Comparison of ENCODE assay signal across 2 cellular contexts in the genomic region with DNA sequence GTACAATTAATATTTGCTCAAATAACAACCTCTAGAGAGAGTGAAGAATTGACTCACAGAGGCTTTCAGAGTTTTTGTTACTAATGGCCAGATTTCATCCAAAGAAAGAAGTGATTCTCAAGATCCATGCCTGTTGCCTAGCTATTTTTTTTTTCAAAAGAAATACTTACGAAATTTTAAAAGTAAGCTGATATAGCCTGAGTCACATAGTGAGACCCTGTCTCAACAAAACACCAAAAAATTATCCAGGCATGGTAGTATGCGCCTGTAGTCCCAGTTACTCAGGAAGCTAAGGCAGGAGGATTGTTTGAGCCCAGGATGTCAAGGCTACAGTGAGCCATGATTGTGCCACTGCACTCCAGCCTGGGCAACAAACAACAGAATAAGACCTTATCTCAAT.
TF ChIP-seq lines count a peak whose summit lies in the region.

No MANE protein-coding gene starts in this region.

TF ChIP-seq in SK-N-SH, 30 proteins besides CTCF, POLR2A, EP300 and RAD21 (continued from another document):
- TF ChIP-seq PBX3 (IDR thresholded peaks at IDR 0.05) (no peak), JUND (IDR thresholded peaks at IDR 0.05) (no peak), POLR2AphosphoS5 (IDR thresholded peaks at IDR 0.05; ENCODE audit: low read depth, low read length) (no peak), MEF2A (IDR thresholded peaks at IDR 0.05; ENCODE audit: borderline replicate concordance, low read depth) (no peak), ELF1 (IDR thresholded peaks at IDR 0.05) (no peak), ZBTB33 (IDR thresholded peaks at IDR 0.05; ENCODE audit: borderline replicate concordance, low read depth) (no peak)
- TF ChIP-seq, protein P1, sequence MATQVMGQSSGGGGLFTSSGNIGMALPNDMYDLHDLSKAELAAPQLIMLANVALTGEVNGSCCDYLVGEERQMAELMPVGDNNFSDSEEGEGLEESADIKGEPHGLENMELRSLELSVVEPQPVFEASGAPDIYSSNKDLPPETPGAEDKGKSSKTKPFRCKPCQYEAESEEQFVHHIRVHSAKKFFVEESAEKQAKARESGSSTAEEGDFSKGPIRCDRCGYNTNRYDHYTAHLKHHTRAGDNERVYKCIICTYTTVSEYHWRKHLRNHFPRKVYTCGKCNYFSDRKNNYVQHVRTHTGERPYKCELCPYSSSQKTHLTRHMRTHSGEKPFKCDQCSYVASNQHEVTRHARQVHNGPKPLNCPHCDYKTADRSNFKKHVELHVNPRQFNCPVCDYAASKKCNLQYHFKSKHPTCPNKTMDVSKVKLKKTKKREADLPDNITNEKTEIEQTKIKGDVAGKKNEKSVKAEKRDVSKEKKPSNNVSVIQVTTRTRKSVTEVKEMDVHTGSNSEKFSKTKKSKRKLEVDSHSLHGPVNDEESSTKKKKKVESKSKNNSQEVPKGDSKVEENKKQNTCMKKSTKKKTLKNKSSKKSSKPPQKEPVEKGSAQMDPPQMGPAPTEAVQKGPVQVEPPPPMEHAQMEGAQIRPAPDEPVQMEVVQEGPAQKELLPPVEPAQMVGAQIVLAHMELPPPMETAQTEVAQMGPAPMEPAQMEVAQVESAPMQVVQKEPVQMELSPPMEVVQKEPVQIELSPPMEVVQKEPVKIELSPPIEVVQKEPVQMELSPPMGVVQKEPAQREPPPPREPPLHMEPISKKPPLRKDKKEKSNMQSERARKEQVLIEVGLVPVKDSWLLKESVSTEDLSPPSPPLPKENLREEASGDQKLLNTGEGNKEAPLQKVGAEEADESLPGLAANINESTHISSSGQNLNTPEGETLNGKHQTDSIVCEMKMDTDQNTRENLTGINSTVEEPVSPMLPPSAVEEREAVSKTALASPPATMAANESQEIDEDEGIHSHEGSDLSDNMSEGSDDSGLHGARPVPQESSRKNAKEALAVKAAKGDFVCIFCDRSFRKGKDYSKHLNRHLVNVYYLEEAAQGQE (IDR thresholded peaks at IDR 0.05; ENCODE audit: low read depth, low read length) = no peak
TF ChIP-seq in SK-N-SH: peak in this region for 0.

TF ChIP-seq in SK-N-SH treated with all-trans-retinoic acid at 6 μM for 48 hours, 23 proteins besides CTCF, POLR2A, EP300 and RAD21 (continued from another document):
- TF ChIP-seq PATZ1 (CRISPR knock-in tag; IDR thresholded peaks at IDR 0.05; ENCODE audit: borderline replicate concordance) (no peak), TOX (CRISPR knock-in tag; IDR thresholded peaks at IDR 0.05; ENCODE audit: borderline replicate concordance) (no peak), BACH2 (CRISPR knock-in tag; IDR thresholded peaks at IDR 0.05; ENCODE audit: borderline replicate concordance) (no peak), POU6F1 (CRISPR knock-in tag; IDR thresholded peaks at IDR 0.05; ENCODE audit: borderline replicate concordance, low read depth) (no peak), CSDC2 (CRISPR knock-in tag; IDR thresholded peaks at IDR 0.05) (no peak), CREB5 (CRISPR knock-in tag; IDR thresholded peaks at IDR 0.05; ENCODE audit: low read depth) (no peak), RARB (CRISPR knock-in tag; IDR thresholded peaks at IDR 0.05) (no peak), ISL1 (CRISPR knock-in tag; IDR thresholded peaks at IDR 0.05) (no peak), OSR1 (CRISPR knock-in tag; IDR thresholded peaks at IDR 0.05) (no peak), ZNF70 (CRISPR knock-in tag; IDR thresholded peaks at IDR 0.05) (no peak)
